Comparison of ENCODE assay signal across 17 cellular contexts in the genomic region with DNA sequence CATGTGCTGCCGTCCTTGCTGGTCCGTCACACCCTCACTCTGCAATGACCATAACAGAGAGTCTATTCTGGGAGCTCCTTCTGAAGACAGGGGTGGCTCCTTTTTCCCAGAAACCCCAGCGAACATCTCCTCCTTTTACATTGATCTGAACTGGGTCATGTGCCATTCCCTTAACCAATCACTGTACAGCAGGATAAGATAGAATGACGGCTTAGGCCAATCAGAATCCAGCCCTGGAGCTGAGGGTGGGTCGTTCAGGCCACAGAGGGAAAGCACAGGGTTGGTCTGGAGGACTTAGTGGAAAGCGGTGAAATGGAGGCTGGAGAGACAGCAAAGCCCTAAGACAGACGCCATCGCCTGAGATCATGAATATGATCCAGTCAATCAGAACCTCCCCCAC.
DNase-seq lines count a peak whose midpoint lies in the region; ATAC-seq, FAIRE-seq and TF ChIP-seq lines count a peak whose summit lies in the region.
"Had no signal": no experiment of that assay in that cellular context is flagged by ENCODE, and none has a peak within 500 bp of the region (broad histone marks: within the 10 kb centered on the region; RNA-seq: fewer than 3 reads in every experiment).

No MANE protein-coding gene starts in this region.

- H4K20me1 ChIP-seq in PC-9 (ENCODE audit: insufficient read depth) (no peaks in the 10 kb centered on the region), K562 (replicated peaks; ENCODE audit: control insufficient read depth, insufficient read depth, low read length) (no peaks in the 10 kb centered on the region), smooth muscle cell (ENCODE audit: low read depth) (no peaks in the 10 kb centered on the region)

- H3K4me2 ChIP-seq in PC-9 (no peak overlapping the region), K562 (ENCODE audit: insufficient read depth, low read length) (no peak overlapping the region), smooth muscle cell (no peak overlapping the region)

- WGBS in K562 (ENCODE audit: insufficient coverage, low coverage, missing lambda C conversion rate), result 0% methylated on average over 8 of the region's 8 CpGs
- 47 to 73% methylated on average over 7 to 8 of the region's 8 CpGs for WGBS in testis, 2 donors
- WGBS in smooth muscle cell (ENCODE audit: low lambda C conversion rate), result 96% methylated on average over 8 of the region's 8 CpGs

- intact Hi-C loops in PC-9 (cut with micrococcal nuclease; ENCODE audit: unreplicated experiment) (no loop called here), K562 (cut with micrococcal nuclease) (no loop called here), testis (cut with DNase I; ENCODE audit: low total_unique reads) (no loop called here)

- H3K9ac ChIP-seq in K562 (ENCODE audit: insufficient read depth in 1 of 2, low read depth in 2 of 2, low read length in 2 of 2) (no peak overlapping the region), smooth muscle cell (ENCODE audit: low read depth) (no peak overlapping the region)

- H3K4me1 Mint-ChIP-seq in immature natural killer cell, result no peaks in the 10 kb centered on the region
- H3K4me1 Mint-ChIP-seq: B cell had no signal

- H3K79me2 ChIP-seq in PC-9 (ENCODE audit: low read depth), result no peaks in the 10 kb centered on the region
- H3K79me2 ChIP-seq in K562 (ENCODE audit: control insufficient read depth, insufficient read depth, low read length), result no peaks in the 10 kb centered on the region
- H3K79me2 ChIP-seq in smooth muscle cell (ENCODE audit: low read depth), result no peaks in the 10 kb centered on the region

- TF ChIP-seq CTCF in PC-9 (conservative IDR thresholded peaks at IDR 0.05) (no peak), K562 (IDR thresholded peaks at IDR 0.05 in 2 of 3, conservative IDR thresholded peaks at IDR 0.05 in 1 of 3; ENCODE audit: insufficient read depth in 2 of 3, low read depth in 1 of 3, low read length in 3 of 3) (no peak), testis (IDR thresholded peaks at IDR 0.05) (no peak), smooth muscle cell (IDR thresholded peaks at IDR 0.05; ENCODE audit: borderline replicate concordance, insufficient read depth, poor library complexity, severe bottlenecking) (no peak)

- no peak for DNase-seq in PC-9
- no peak for DNase-seq in K562 (ENCODE audit: extremely low read depth in 1 of 4, low spot score in 3 of 4)
- peak; percentile 18 for DNase-seq in islet precursor cell
- peak; percentile 70 for DNase-seq in testis
- DNase-seq in smooth muscle cell (lab: John Stamatoyannopoulos, UW; ENCODE audit: unreplicated experiment), result no peak
- DNase-seq in immature natural killer cell, result no peak
- DNase-seq: C1 segment of cervical spinal cord; Calu3; CD4-positive, alpha-beta T cell; DMS 273 treated with DMSO at 0.1 percent for 48 hours; GOT3 had no signal

- CTCF ChIA-PET in PC-9 (lab: Charles Lee), result no interaction called here
- CTCF ChIA-PET in K562 (lab: Yijun Ruan, JAX; ENCODE audit: low intra/inter-chr PET ratio), result no interaction called here

- H3K27ac ChIP-seq in PC-9 (0 out of 2 replicates have a peak overlapping the region, but pooled peaks have one; percentile 92), K562 (ENCODE audit: extremely low read depth, low read depth, low read length) (no peak overlapping the region), testis (no peak overlapping the region), smooth muscle cell (ENCODE audit: low read depth) (no peak overlapping the region)

- H3F3A ChIP-seq in PC-9 (ENCODE audit: insufficient read depth, low read depth) (peaks cover 22% of the 10 kb centered on the region), smooth muscle cell (ENCODE audit: low read depth) (no peaks in the 10 kb centered on the region)

- TF ChIP-seq POLR2A in K562 (conservative IDR thresholded peaks at IDR 0.05), result no peak
- no peak for TF ChIP-seq POLR2A in testis (IDR thresholded peaks at IDR 0.05)

- H3K4me3 ChIP-seq in PC-9, result no peak overlapping the region
- H3K4me3 ChIP-seq in K562, result no peak overlapping the region
- H3K4me3 ChIP-seq in testis, result no peak overlapping the region
- no peak overlapping the region for H3K4me3 ChIP-seq in smooth muscle cell
- H3K4me3 ChIP-seq: HAP-1 had no signal

- FAIRE-seq in K562 (lab: Jason Lieb, UNC), result no peak
- FAIRE-seq: A204.1, G401.6, GM12891 had no signal

- no peaks in the 10 kb centered on the region for H3K9me1 ChIP-seq in K562 (ENCODE audit: control insufficient read depth, insufficient read depth, low read length)

- H3K9me2 ChIP-seq in PC-9 (ENCODE audit: insufficient read depth), result no peaks in the 10 kb centered on the region

- in situ Hi-C loops in K562 (cut with MboI), result no loop called here

- TF ChIP-seq RAD21 in K562 (CRISPR knock-in tag; conservative IDR thresholded peaks at IDR 0.05 in 1 of 2, IDR thresholded peaks at IDR 0.05 in 1 of 2), result no peak

- H3K36me3 Mint-ChIP-seq in immature natural killer cell, result no peaks in the 10 kb centered on the region

- H3K9me3 Mint-ChIP-seq in immature natural killer cell, result peaks cover 0 to 2% (median 0%) of the 10 kb centered on the region in 6 donors

- H2AFZ ChIP-seq in PC-9 (no peak overlapping the region), K562 (ENCODE audit: low read depth, low read length) (no peak overlapping the region), smooth muscle cell (ENCODE audit: low read depth) (no peak overlapping the region)

- H3K27ac Mint-ChIP-seq in immature natural killer cell, result no peak overlapping the region
- H3K27ac Mint-ChIP-seq: B cell; CD4-positive, alpha-beta T cell had no signal

- H3K9me3 ChIP-seq in PC-9 (ENCODE audit: insufficient read depth, low read depth) (no peaks in the 10 kb centered on the region), K562 (replicated peaks; ENCODE audit: control insufficient read depth, insufficient read depth, low read depth, low read length) (no peaks in the 10 kb centered on the region), testis (no peaks in the 10 kb centered on the region), smooth muscle cell (replicated peaks; ENCODE audit: low read depth) (no peaks in the 10 kb centered on the region)
- H3K9me3 ChIP-seq: HAP-1 had no signal

- no TSS peak for BruUV-seq in PC-9 (replicated peaks; lab: Mats Ljungman, UMichigan)
- no TSS peak for BruUV-seq in K562 (replicated peaks; lab: Mats Ljungman, UMichigan)

- H3K4me3 Mint-ChIP-seq in immature natural killer cell, result no peak overlapping the region
- H3K4me3 Mint-ChIP-seq: B cell; CD4-positive, alpha-beta T cell had no signal

- peaks cover 33% of the 10 kb centered on the region for H3K4me1 ChIP-seq in PC-9 (replicated peaks; ENCODE audit: insufficient read depth)
- H3K4me1 ChIP-seq in K562 (replicated peaks in 1 of 2; ENCODE audit: control insufficient read depth in 2 of 2, insufficient read depth in 2 of 2, low read length in 2 of 2), result no peaks in the 10 kb centered on the region
- no peaks in the 10 kb centered on the region for H3K4me1 ChIP-seq in testis
- H3K4me1 ChIP-seq in smooth muscle cell (ENCODE audit: low read depth), result peaks cover 4% of the 10 kb centered on the region
- H3K4me1 ChIP-seq: HAP-1 had no signal

- H3K27me3 Mint-ChIP-seq in immature natural killer cell (ENCODE audit: low read depth in 3 of 3), result peaks cover 0 to 13% (median 11%) of the 10 kb centered on the region in 3 donors

- H3K27me3 ChIP-seq in PC-9 (ENCODE audit: insufficient read depth, low read depth) (no peaks in the 10 kb centered on the region), K562 (ENCODE audit: control insufficient read depth in 2 of 2, insufficient read depth in 2 of 2, low read length in 2 of 2) (peaks cover 0 to 6% of the 10 kb centered on the region in 2 experiments; a peak in 1 of 5 replicates), testis (no peaks in the 10 kb centered on the region), smooth muscle cell (ENCODE audit: low read depth) (no peaks in the 10 kb centered on the region)

- ATAC-seq in K562 (no peak), HG02970 (IDR thresholded peaks at IDR 0.05; ENCODE audit: low FRiP score, unreplicated experiment) (no peak)

- TF ChIP-seq EP300 in K562 (IDR thresholded peaks at IDR 0.05; ENCODE audit: low read length), result no peak

- POLR2A ChIA-PET in PC-9 (lab: Charles Lee; ENCODE audit: unreplicated experiment) (no interaction called here), K562 (lab: Yijun Ruan, JAX) (interaction anchor here (0.7 kb wide), 1 partner anchor 13 kb away, joined by 3 read pairs; no protein-coding TSS in a partner anchor)

- no peaks in the 10 kb centered on the region for H3K36me3 ChIP-seq in PC-9 (ENCODE audit: low read depth)
- no peaks in the 10 kb centered on the region for H3K36me3 ChIP-seq in K562 (ENCODE audit: control insufficient read depth, insufficient read depth, low read length)
- no peaks in the 10 kb centered on the region for H3K36me3 ChIP-seq in testis (ENCODE audit: low read depth, missing control alignments)
- H3K36me3 ChIP-seq in smooth muscle cell (ENCODE audit: low read depth), result no peaks in the 10 kb centered on the region
- H3K36me3 ChIP-seq: HAP-1 had no signal

TF ChIP-seq in K562, 482 proteins besides CTCF, POLR2A, EP300 and RAD21:
- TF ChIP-seq YBX1 (IDR thresholded peaks at IDR 0.05) (no peak), ZNF764 (CRISPR knock-in tag; IDR thresholded peaks at IDR 0.05; ENCODE audit: low read depth) (no peak), SRSF1 (IDR thresholded peaks at IDR 0.05; ENCODE audit: low read depth, low read length) (no peak)
- TF ChIP-seq, protein P1, sequence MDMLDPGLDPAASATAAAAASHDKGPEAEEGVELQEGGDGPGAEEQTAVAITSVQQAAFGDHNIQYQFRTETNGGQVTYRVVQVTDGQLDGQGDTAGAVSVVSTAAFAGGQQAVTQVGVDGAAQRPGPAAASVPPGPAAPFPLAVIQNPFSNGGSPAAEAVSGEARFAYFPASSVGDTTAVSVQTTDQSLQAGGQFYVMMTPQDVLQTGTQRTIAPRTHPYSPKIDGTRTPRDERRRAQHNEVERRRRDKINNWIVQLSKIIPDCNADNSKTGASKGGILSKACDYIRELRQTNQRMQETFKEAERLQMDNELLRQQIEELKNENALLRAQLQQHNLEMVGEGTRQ (CRISPR knock-in tag; IDR thresholded peaks at IDR 0.05), result peak; percentile 22; the same call in 1 of the 2 replicates

Comparison
In these comparisons a context has a peak if more than half of its experiments do, and no peak if none do; other contexts are left out.
1. DNase-seq: peak in islet precursor cell (single experiment) and testis (single experiment); none in PC-9 (0 of 2), K562 (0 of 4), smooth muscle cell (single experiment) and immature natural killer cell (0 of 3).